ENCODE assay signal across 8 cellular contexts in genomic region chr9:5626727-5627634, GRCh38. TPM values are rescaled to one million over a fixed set of nuclear protein-coding genes. Genes with fewer than 3 reads are reported as not detected.
DNase-seq lines count a peak whose midpoint lies in the region; ATAC-seq, FAIRE-seq and TF ChIP-seq lines count a peak whose summit lies in the region.

No MANE protein-coding gene starts in this region.

- H3K27ac ChIP-seq in right lobe of liver, result peak overlapping the region in 2 of 3 donors; percentile 87

- H3K4me1 ChIP-seq in right lobe of liver, result peaks cover 0 to 26% (median 0%) of the 10 kb centered on the region in 4 donors

- peaks cover 4% of the 10 kb centered on the region for H3K36me3 Mint-ChIP-seq in T-cell

- H3K4me3 ChIP-seq in bronchial epithelial cell (ENCODE audit: low read depth, low read length) (no peak overlapping the region), right lobe of liver (peak overlapping the region in 1 of 3 donors; percentile 76)

- H3K36me3 ChIP-seq in bronchial epithelial cell (ENCODE audit: control insufficient read depth, insufficient read depth, low read length) (no peaks in the 10 kb centered on the region), right lobe of liver (no peaks in the 10 kb centered on the region)

- no peaks in the 10 kb centered on the region for H3K9me3 ChIP-seq in right lobe of liver

- H3K27me3 ChIP-seq in bronchial epithelial cell (ENCODE audit: control insufficient read depth, insufficient read depth, low read length), result no peaks in the 10 kb centered on the region
- no peaks in the 10 kb centered on the region for H3K27me3 ChIP-seq in right lobe of liver

- peak overlapping the region; percentile 97 to 100 (median 99) for H3K4me3 Mint-ChIP-seq in T-cell

- H3K27me3 Mint-ChIP-seq in T-cell, result no peaks in the 10 kb centered on the region

- FAIRE-seq in bronchial epithelial cell (lab: Jason Lieb, UNC), result no peak

- ATAC-seq in GM21367 (IDR thresholded peaks at IDR 0.05; ENCODE audit: unreplicated experiment), result peak; percentile 46
- ATAC-seq in T-cell (replicated peaks in 1 of 4), result peak; percentile 20 to 56 (median 29)
- ATAC-seq in right lobe of liver, result peak in 2 of 4 donors; percentile 1 to 13

- no peaks in the 10 kb centered on the region for H3K9me3 Mint-ChIP-seq in T-cell

- intact Hi-C loops in right lobe of liver (cut with DNase I), result no loop called here

- POLR2A ChIA-PET in T-cell (lab: Charles Lee), result interaction anchor here in 1 of 2 donors (0.5 to 0.7 kb wide), 3 partner anchors 37 to 550 kb away, joined by 3 to 6 read pairs (median 4); no protein-coding TSS in a partner anchor

- WGBS in right lobe of liver (ENCODE audit: insufficient coverage, low coverage, low lambda C conversion rate, missing lambda C conversion rate), result 61% methylated on average over 5 of the region's 5 CpGs

- peak; percentile 29 for TF ChIP-seq POLR2A in right lobe of liver (IDR thresholded peaks at IDR 0.05)

- H3K4me1 Mint-ChIP-seq in T-cell, result peaks cover 58 to 70% (median 62%) of the 10 kb centered on the region in 3 donors

- CTCF ChIA-PET in T-cell (lab: Charles Lee), result interaction anchor here (0.6 to 2.5 kb wide), 10 partner anchors 18 to 797 kb away, joined by 3 to 18 read pairs (median 4); partner anchors contain the start of gene CD274 (in 1 of the 2)

- DNase-seq in ELR (ENCODE audit: low read depth) (peak; percentile 44), HK-2 (ENCODE audit: unreplicated experiment) (peak; percentile 16), T-cell (peak in 30 of 34 experiments; percentile 9 to 77 (median 34)), bronchial epithelial cell (ENCODE audit: low read depth) (peak; percentile 51), right lobe of liver (no peak), GM19240 (ENCODE audit: insufficient read length, low spot score) (no peak)
- DNase-seq in stimulated activated naive CD4-positive, alpha-beta T cell (lab: John Stamatoyannopoulos, UW), result peak; percentile 17 to 82 (median 60)

- peak overlapping the region; percentile 98 to 99 for H3K27ac Mint-ChIP-seq in T-cell

- TF ChIP-seq CTCF in bronchial epithelial cell (IDR thresholded peaks at IDR 0.05; ENCODE audit: insufficient read depth, low read length, severe bottlenecking), result no peak
- TF ChIP-seq CTCF in right lobe of liver (IDR thresholded peaks at IDR 0.05), result no peak

RNA-seq across cellular contexts. Expression of gene RIC1, which starts 1.9 kb away (rescaled TPM):
- total RNA-seq in T-cell, result 10 to 100 TPM; 22.2 to 29.9 (median 22.9) TPM
- 32.8 and 34.2 TPM in 2 replicates for total RNA-seq in bronchial epithelial cell
- total RNA-seq in right lobe of liver, result 10 to 100 TPM in 5 of 6 experiments, 1 to 10 TPM in 1; 9.7 to 18.4 (median 10.5) TPM

Comparison
In these comparisons a context has a peak if more than half of its experiments do, and no peak if none do; other contexts are left out.
1. DNase-seq: peak in ELR (single experiment), HK-2 (single experiment), T-cell (30 of 34), bronchial epithelial cell (single experiment) and stimulated activated naive CD4-positive, alpha-beta T cell (6 of 6); none in right lobe of liver (0 of 3) and GM19240 (single experiment).